In the genomic region with DNA sequence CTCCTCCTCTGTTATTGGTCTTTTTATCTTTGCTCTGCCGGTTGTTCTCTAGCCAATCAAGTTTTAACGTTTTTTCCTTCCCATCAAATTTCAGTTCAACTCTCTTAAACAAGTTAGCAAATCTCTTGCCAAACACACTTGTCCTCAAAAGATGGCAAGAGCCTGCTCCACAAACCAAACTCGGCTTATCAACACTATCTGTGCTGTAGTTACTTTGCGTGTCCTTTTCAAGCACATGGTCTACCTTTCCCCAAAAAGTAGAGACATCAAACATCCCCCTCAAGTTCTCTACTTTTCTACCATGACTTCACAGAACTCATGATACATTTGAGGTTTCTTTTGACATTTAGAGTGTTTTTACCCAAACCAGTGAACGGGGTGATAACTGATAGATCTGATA, we compare ENCODE assay signal across 26 cellular contexts.
"Had no signal": no experiment of that assay in that cellular context is flagged by ENCODE, and none has a peak within 500 bp of the region (broad histone marks: within the 10 kb centered on the region; RNA-seq: fewer than 3 reads in every experiment).

No MANE protein-coding gene starts in this region.

- H3K4me3 Mint-ChIP-seq: activated naive CD8-positive, alpha-beta T cell; activated T-cell treated with anti-CD3 and anti-CD28 coated beads, Interleukin-2, amount 50 U/mL, for 4 hours; effector memory CD8-positive, alpha-beta T cell had no signal

- H3K9me3 ChIP-seq: colonic mucosa, gastroesophageal sphincter, mucosa of descending colon, right lobe of liver, stomach, suprapubic skin, tibial nerve had no signal

- H3K4me1 ChIP-seq: colonic mucosa, gastroesophageal sphincter, tibial nerve had no signal

- FAIRE-seq: bronchial epithelial cell, keratinocyte had no signal

- H3K27ac Mint-ChIP-seq: activated naive CD8-positive, alpha-beta T cell; activated T-helper 2 cell treated with anti-CD3 and anti-CD28 coated beads, Interferon-gamma antibody, Interleukin-2, Interleukin-4, amounts not matched to agents 10 μg/mL and 5 μg/mL and 100 μg/mL, durations not matched to agents 14 hours and 24 hours and 36 hours; effector memory CD8-positive, alpha-beta T cell had no signal

- DNase-seq: activated CD4-positive, alpha-beta T cell treated with anti-CD3 and anti-CD28 coated beads for 1 hour; activated CD4-positive, alpha-beta T cell treated with anti-CD3 and anti-CD28 coated beads, Interleukin-2, amount 50 U/mL, for 4 hours; activated CD8-positive, alpha-beta memory T cell treated with anti-CD3 and anti-CD28 coated beads, Interleukin-2, amount 50 U/mL, for 48 hours; activated naive CD4-positive, alpha-beta T cell; activated T-cell treated with anti-CD3 and anti-CD28 coated beads, Interleukin-2, amount 50 U/mL, for 4 hours; amniotic stem cell; colonic mucosa; dorsolateral prefrontal cortex; effector memory CD8-positive, alpha-beta T cell; head of caudate nucleus; left colon; mesendoderm; mucosa of descending colon; posterior cingulate gyrus; right lobe of liver; stimulated activated CD4-positive, alpha-beta T cell treated with anti-CD3 and anti-CD28 coated beads, Interleukin-1b, Interleukin-23, amount 100 ng/mL, for 48 hours; T-helper 9 cell had no signal

- H3K27ac ChIP-seq: dorsolateral prefrontal cortex, gastroesophageal sphincter, right lobe of liver, suprapubic skin, tibial nerve had no signal

- H3K36me3 ChIP-seq: colonic mucosa, gastroesophageal sphincter, right lobe of liver, stomach, suprapubic skin, tibial nerve had no signal

- H3K9me3 Mint-ChIP-seq: activated T-helper 2 cell treated with anti-CD3 and anti-CD28 coated beads, Interferon-gamma antibody, Interleukin-2, Interleukin-4, amounts not matched to agents 10 μg/mL and 5 μg/mL and 100 μg/mL, durations not matched to agents 14 hours and 24 hours and 36 hours; effector memory CD8-positive, alpha-beta T cell had no signal

- H3K27me3 ChIP-seq: colonic mucosa, dorsolateral prefrontal cortex, gastroesophageal sphincter, right lobe of liver, stomach, suprapubic skin, tibial nerve had no signal

- ATAC-seq: effector memory CD8-positive, alpha-beta T cell; gastroesophageal sphincter; left colon; mucosa of descending colon; right lobe of liver had no signal

- H3K4me3 ChIP-seq: colonic mucosa, dorsolateral prefrontal cortex, gastroesophageal sphincter, mucosa of descending colon, right lobe of liver, skin epidermis, stomach, suprapubic skin, tibial nerve had no signal

- H3K27me3 Mint-ChIP-seq: activated naive CD8-positive, alpha-beta T cell; effector memory CD8-positive, alpha-beta T cell had no signal
